Comparison of ENCODE assay signal across 8 cellular contexts in the genomic region with DNA sequence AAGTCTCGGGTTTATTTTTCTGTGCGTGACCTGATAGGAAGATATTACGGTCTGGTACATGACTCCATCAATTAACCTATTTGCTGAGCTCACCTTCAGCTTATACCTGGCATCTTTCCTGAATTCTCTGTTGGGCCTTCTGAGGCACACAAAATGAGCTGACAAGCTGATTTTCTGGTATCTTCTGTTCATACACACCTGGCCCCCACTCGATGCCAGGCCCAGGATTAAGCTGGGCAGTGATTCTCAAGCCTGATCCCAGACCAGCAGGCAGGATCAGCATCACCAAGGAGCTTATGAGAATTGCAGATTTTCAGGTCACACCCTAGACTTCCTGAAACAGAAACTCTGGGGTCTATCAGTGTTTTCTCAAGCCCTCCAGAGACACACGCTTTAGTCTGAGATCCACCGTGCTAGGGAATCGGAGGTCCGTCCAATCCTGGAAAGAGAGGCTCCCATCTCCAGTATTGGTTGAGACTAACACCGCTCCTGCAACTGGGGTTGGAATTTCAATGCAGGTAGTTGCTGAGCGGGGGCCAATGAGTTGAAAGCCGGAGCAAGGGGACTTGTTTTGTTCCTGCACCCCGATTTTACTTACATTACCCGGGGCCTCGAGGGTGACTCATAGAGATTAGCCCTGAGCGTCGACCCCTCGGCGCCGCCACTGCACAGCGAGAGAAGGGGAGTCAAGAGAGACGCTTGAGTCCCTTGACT. TPM values are rescaled to one million over a fixed set of nuclear protein-coding genes. Genes with fewer than 3 reads are reported as not detected.
A peak's percentile ranks its signal among the peaks of the same experiment; 100 is the strongest.
DNase-seq lines count a peak whose midpoint lies in the region; ATAC-seq and TF ChIP-seq lines count a peak whose summit lies in the region.

No MANE protein-coding gene starts in this region.

- intact Hi-C loops in MCF 10A (cut with micrococcal nuclease), result loop anchor here (5.0 kb wide), 1 partner anchor 52 kb away; no protein-coding TSS in a partner anchor
- intact Hi-C loops in lower leg skin (cut with DNase I; ENCODE audit: low total_unique reads), result no loop called here

- TSS peak; percentile 27 for BruUV-seq in MCF 10A (replicated peaks; lab: Mats Ljungman, UMichigan)

- H3K27me3 ChIP-seq in upper lobe of left lung, result no peaks in the 10 kb centered on the region

- H3K9me3 ChIP-seq in upper lobe of left lung, result no peaks in the 10 kb centered on the region

- H3K4me3 Mint-ChIP-seq in MCF 10A (ENCODE audit: unreplicated experiment), result peak overlapping the region; percentile 99

- DNase-seq in GM10266 (ENCODE audit: extremely low spot score), result peak; percentile 10
- DNase-seq in MCF 10A (ENCODE audit: unreplicated experiment), result no peak
- DNase-seq in lower leg skin (ENCODE audit: low spot score in 2 of 2), result no peak
- DNase-seq in upper lobe of left lung, result no peak
- no peak for DNase-seq in mucosa of gallbladder (ENCODE audit: low spot score)
- DNase-seq in EL, result no peak

- peaks cover 18 to 31% (median 19%) of the 10 kb centered on the region in 4 donors for H3K36me3 ChIP-seq in upper lobe of left lung

- no peaks in the 10 kb centered on the region for H3K9me3 Mint-ChIP-seq in MCF 10A (ENCODE audit: unreplicated experiment)

- peak overlapping the region; percentile 95 for H3K27ac Mint-ChIP-seq in MCF 10A (ENCODE audit: low read depth, unreplicated experiment)

- peak; percentile 24 for ATAC-seq in HG03064 (IDR thresholded peaks at IDR 0.05; ENCODE audit: low read depth, unreplicated experiment)
- ATAC-seq in upper lobe of left lung (ENCODE audit: low FRiP score in 2 of 2), result no peak
- no peak for ATAC-seq in HG03378 (IDR thresholded peaks at IDR 0.05; ENCODE audit: unreplicated experiment)

- TF ChIP-seq POLR2A in lower leg skin (IDR thresholded peaks at IDR 0.05) (no peak), upper lobe of left lung (IDR thresholded peaks at IDR 0.05) (no peak)

- WGBS in lower leg skin, 2 donors, result 17 to 21% methylated on average over 21 of the region's 21 CpGs
- 28 to 55% methylated on average over 11 to 21 of the region's 21 CpGs for WGBS in upper lobe of left lung, 2 donors

- peaks cover 22 to 40% (median 35%) of the 10 kb centered on the region in 4 donors for H3K4me1 ChIP-seq in upper lobe of left lung

- TF ChIP-seq EP300 in upper lobe of left lung (IDR thresholded peaks at IDR 0.05), result no peak

- no peak for TF ChIP-seq CTCF in GM10266 (IDR thresholded peaks at IDR 0.05; ENCODE audit: control insufficient read depth, insufficient read depth, low read depth, missing control alignments)
- no peak for TF ChIP-seq CTCF in MCF 10A (IDR thresholded peaks at IDR 0.05; ENCODE audit: unreplicated experiment)
- TF ChIP-seq CTCF in lower leg skin (IDR thresholded peaks at IDR 0.05), result no peak
- no peak for TF ChIP-seq CTCF in upper lobe of left lung (IDR thresholded peaks at IDR 0.05)

- H3K27me3 Mint-ChIP-seq in MCF 10A (ENCODE audit: insufficient read depth, unreplicated experiment), result no peaks in the 10 kb centered on the region

- H3K27ac ChIP-seq in upper lobe of left lung, result peak overlapping the region; percentile 96 to 99 (median 98)

- peak overlapping the region; percentile 21 for H3K4me3 ChIP-seq in lower leg skin (ENCODE audit: low read depth, poor library complexity, severe bottlenecking)
- H3K4me3 ChIP-seq in upper lobe of left lung, result peak overlapping the region; percentile 31 to 98 (median 86)

- peaks cover 6% of the 10 kb centered on the region for H3K4me1 Mint-ChIP-seq in MCF 10A (ENCODE audit: insufficient read depth, unreplicated experiment)

- CTCF ChIA-PET in MCF 10A (lab: Yijun Ruan, JAX), result interaction anchor here (0.6 to 18.1 kb wide), 31 partner anchors 8 to 1252 kb away, joined by 3 to 452 read pairs (median 4); no protein-coding TSS in a partner anchor

- POLR2A ChIA-PET in MCF 10A (lab: Yijun Ruan, JAX), result interaction anchor here (0.6 to 2.2 kb wide), 13 partner anchors 9 to 1574 kb away, joined by 3 to 8 read pairs (median 3); no protein-coding TSS in a partner anchor

- peaks cover 27% of the 10 kb centered on the region for H3K36me3 Mint-ChIP-seq in MCF 10A (ENCODE audit: insufficient read depth, unreplicated experiment)

RNA-seq across cellular contexts. Expression of a gene that starts 0.6 kb away (rescaled TPM):
- total RNA-seq in MCF 10A (2022) (69.3 and 87.2 TPM in 2 replicates), lower leg skin (10 to 100 TPM; 17.1 to 33.2 (median 23.9) TPM), upper lobe of left lung (10 to 100 TPM; 26.2 to 49.1 (median 38.8) TPM), mucosa of gallbladder (40.9 TPM)
